In the genomic region with DNA sequence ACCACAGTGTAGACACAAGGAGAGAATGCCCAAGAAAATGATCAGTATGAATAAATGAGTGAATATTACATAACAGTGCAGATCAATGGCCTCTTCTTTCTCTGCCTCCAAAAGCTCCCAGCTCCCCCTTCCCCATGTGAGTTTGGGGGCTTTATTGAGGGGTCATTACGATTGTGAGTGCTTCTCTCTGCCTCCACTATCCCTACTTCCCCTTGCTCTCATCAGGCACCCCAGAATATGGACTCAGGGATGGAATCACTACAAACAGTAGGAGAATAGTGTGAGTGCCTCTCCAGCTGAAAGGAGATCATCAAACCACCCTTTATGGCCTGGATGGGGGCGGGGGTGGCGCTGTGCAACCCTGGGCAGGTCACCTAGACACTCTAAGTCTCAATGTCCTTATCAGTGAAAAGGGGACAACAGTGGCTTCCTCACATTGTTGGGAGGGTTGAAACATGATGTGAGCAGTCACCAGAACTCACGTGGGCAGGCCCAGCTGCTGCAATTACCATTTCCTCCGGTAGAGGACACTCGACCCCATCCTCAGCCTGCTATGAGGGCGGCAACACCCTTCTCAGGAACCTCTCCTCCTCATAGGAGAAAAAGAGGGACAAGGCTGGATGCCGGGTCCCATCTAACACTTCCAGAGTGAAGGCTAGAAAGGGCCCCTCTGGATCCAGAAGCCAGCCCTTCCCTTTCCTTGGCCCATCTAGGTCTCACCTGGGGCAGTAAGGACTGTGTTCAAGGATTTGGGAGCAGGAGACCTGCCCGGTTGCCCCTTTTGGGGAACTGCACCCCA, we compare ENCODE assay signal across 8 cellular contexts. TPM values are rescaled to one million over a fixed set of nuclear protein-coding genes. Genes with fewer than 3 reads are reported as not detected.
DNase-seq lines count a peak whose midpoint lies in the region; ATAC-seq and TF ChIP-seq lines count a peak whose summit lies in the region.

No MANE protein-coding gene starts in this region.

- peaks cover 29% of the 10 kb centered on the region for H3K4me1 Mint-ChIP-seq in HFFc6 (ENCODE audit: low read depth)
- H3K4me1 Mint-ChIP-seq in activated CD4-positive, alpha-beta T cell treated with anti-CD3 and anti-CD28 coated beads for 36 hours, result peaks cover 36% of the 10 kb centered on the region

- H3K27me3 ChIP-seq in left lung, result peaks cover 28 to 44% of the 10 kb centered on the region in 2 donors

- ATAC-seq in activated CD4-positive, alpha-beta T cell treated with anti-CD3 and anti-CD28 coated beads for 36 hours, result peak; percentile 60
- ATAC-seq in left lung (peak; percentile 86), GM18868 (IDR thresholded peaks at IDR 0.05; ENCODE audit: unreplicated experiment) (no peak)

- peaks cover 7% of the 10 kb centered on the region for H3K27me3 Mint-ChIP-seq in HFFc6 (ENCODE audit: insufficient read depth)
- H3K27me3 Mint-ChIP-seq in activated CD4-positive, alpha-beta T cell treated with anti-CD3 and anti-CD28 coated beads for 36 hours, result peaks cover under 1% of the 10 kb centered on the region

- no peak overlapping the region for H3K4me3 Mint-ChIP-seq in HFFc6
- H3K4me3 Mint-ChIP-seq in activated CD4-positive, alpha-beta T cell treated with anti-CD3 and anti-CD28 coated beads for 36 hours, result no peak overlapping the region

- TF ChIP-seq CTCF in HFFc6 (IDR thresholded peaks at IDR 0.05), result peak; percentile 95
- peak; percentile 87 to 97 for TF ChIP-seq CTCF in left lung (IDR thresholded peaks at IDR 0.05)

- no peaks in the 10 kb centered on the region for H3K36me3 ChIP-seq in left lung

- peak overlapping the region; percentile 7; the same call in 1 of the 2 replicates for H3K27ac Mint-ChIP-seq in HFFc6
- peak overlapping the region; percentile 85 for H3K27ac Mint-ChIP-seq in activated CD4-positive, alpha-beta T cell treated with anti-CD3 and anti-CD28 coated beads for 36 hours

- H3K36me3 Mint-ChIP-seq in HFFc6 (ENCODE audit: low read depth), result no peaks in the 10 kb centered on the region
- H3K36me3 Mint-ChIP-seq in activated CD4-positive, alpha-beta T cell treated with anti-CD3 and anti-CD28 coated beads for 36 hours (ENCODE audit: low read depth), result peaks cover 7% of the 10 kb centered on the region

- H3K4me1 ChIP-seq in left lung, result peaks cover 15 to 47% of the 10 kb centered on the region in 2 donors

- no peaks in the 10 kb centered on the region for H3K9me3 Mint-ChIP-seq in HFFc6
- no peaks in the 10 kb centered on the region for H3K9me3 Mint-ChIP-seq in activated CD4-positive, alpha-beta T cell treated with anti-CD3 and anti-CD28 coated beads for 36 hours (ENCODE audit: low read depth)

- intact Hi-C loops in activated CD4-positive, alpha-beta T cell treated with anti-CD3 and anti-CD28 coated beads for 36 hours (cut with DNase I, micrococcal nuclease), result loop anchor here (1.0 to 10.0 kb wide), 6 partner anchors 24 to 478 kb away; a partner anchor contains a TSS
- intact Hi-C loops in left lung (cut with DNase I), result loop anchor here in 1 of 2 donors (5.0 kb wide), 1 partner anchor 60 kb away; no protein-coding TSS in a partner anchor

- DNase-seq in COR-L47 (lab: John Stamatoyannopoulos, UW), result peak; percentile 75
- DNase-seq in HFFc6, result peak; percentile 77
- DNase-seq in NCI-H510A (lab: John Stamatoyannopoulos, UW), result peak; percentile 62
- DNase-seq in activated CD4-positive, alpha-beta T cell treated with anti-CD3 and anti-CD28 coated beads for 36 hours, result peak; percentile 91
- DNase-seq in cerebellum (ENCODE audit: low spot score), result peak; percentile 91
- peak; percentile 86 to 90 for DNase-seq in left lung
- DNase-seq in stimulated activated CD4-positive, alpha-beta T cell treated with anti-CD3 and anti-CD28 coated beads, Interleukin-2, amount 100 ng/mL, for 4 hours (ENCODE audit: low read depth), result peak; percentile 71

- no peak overlapping the region for H3K4me3 ChIP-seq in left lung

- POLR2A ChIA-PET in activated CD4-positive, alpha-beta T cell treated with anti-CD3 and anti-CD28 coated beads for 36 hours (lab: Charles Lee), result interaction anchor here (4.3 kb wide), 1 partner anchor 25 kb away, joined by 20 read pairs; no protein-coding TSS in a partner anchor

- CTCF ChIA-PET in activated CD4-positive, alpha-beta T cell treated with anti-CD3 and anti-CD28 coated beads for 36 hours (lab: Charles Lee), result interaction anchor here (0.6 to 4.9 kb wide), 22 partner anchors 10 to 562 kb away, joined by 3 to 35 read pairs (median 6); a partner anchor contains a TSS

- no peaks in the 10 kb centered on the region for H3K9me3 ChIP-seq in left lung

- H3K27ac ChIP-seq in left lung, result peak overlapping the region in 1 of 2 donors; percentile 45

RNA-seq across cellular contexts. Expression of a gene that starts 2.1 kb away (rescaled TPM):
- total RNA-seq in HFFc6 (2021; fragmentation: NEBNext Ultra II Directional; extraction: Animal tissue kit (Norgen Biotek cat#: 25700)), result 1 to 10 TPM in 5 of 6 experiments, under 1 TPM in 1; 0.95 to 1.4 (median 1.3) TPM
- 10 to 100 TPM; 31.8 to 37.3 TPM for total RNA-seq in activated CD4-positive, alpha-beta T cell treated with anti-CD3 and anti-CD28 coated beads for 36 hours
- total RNA-seq in cerebellum, result 0.82 TPM
- total RNA-seq in left lung, result 1 to 10 TPM; 1.5 to 2.1 TPM

RNA-seq across cellular contexts. Expression of a gene that starts 28.2 kb away (rescaled TPM):
- 10 to 100 TPM; 26.5 to 31.5 (median 30.2) TPM for total RNA-seq in HFFc6 (2021; fragmentation: NEBNext Ultra II Directional; extraction: Animal tissue kit (Norgen Biotek cat#: 25700))
- total RNA-seq in activated CD4-positive, alpha-beta T cell treated with anti-CD3 and anti-CD28 coated beads for 36 hours, result 100 to 1,000 TPM; 168 to 174 TPM
- total RNA-seq in cerebellum (44.0 TPM), left lung (100 to 1,000 TPM in 1 of 2 donors, 10 to 100 TPM in 1; 80.0 to 102 TPM)

RNA-seq across cellular contexts. Expression of a gene that starts 53.2 kb away (rescaled TPM):
- 10 to 100 TPM; 35.0 to 38.7 (median 36.6) TPM for total RNA-seq in HFFc6 (2021; fragmentation: NEBNext Ultra II Directional; extraction: Animal tissue kit (Norgen Biotek cat#: 25700))
- total RNA-seq in activated CD4-positive, alpha-beta T cell treated with anti-CD3 and anti-CD28 coated beads for 36 hours, result 10 to 100 TPM; 49.4 to 58.6 TPM
- total RNA-seq in cerebellum, result 0.91 TPM
- total RNA-seq in left lung, result 10 to 100 TPM; 32.9 to 49.2 TPM

Comparison
In these comparisons a context has a peak if more than half of its experiments do, and no peak if none do; other contexts are left out.
1. RNA of a gene that starts 2.1 kb away (total RNA-seq): 31.8 to 37.3 TPM in activated CD4-positive, alpha-beta T cell treated with anti-CD3 and anti-CD28 coated beads for 36 hours; 1.5 to 2.1 TPM in left lung, 0.95 to 1.4 TPM in HFFc6 and 0.82 TPM in cerebellum (single experiment); every median in the first group is over 10 times any median in the second.
2. RNA of a gene that starts 53.2 kb away (total RNA-seq): 49.4 to 58.6 TPM in activated CD4-positive, alpha-beta T cell treated with anti-CD3 and anti-CD28 coated beads for 36 hours, 32.9 to 49.2 TPM in left lung and 35.0 to 38.7 TPM in HFFc6; 0.91 TPM in cerebellum (single experiment); every median in the first group is over 10 times any median in the second.
3. Peak in every context shown above with its lines, with median percentiles within 50 percentile points of each other: DNase-seq.